Comparison of ENCODE assay signal across 16 cellular contexts in genomic region chr4:42640613-42641012, GRCh38. TPM values are rescaled to one million over a fixed set of nuclear protein-coding genes. Genes with fewer than 3 reads are reported as not detected.
DNase-seq lines count a peak whose midpoint lies in the region; ATAC-seq and TF ChIP-seq lines count a peak whose summit lies in the region.
"Had no signal": no experiment of that assay in that cellular context is flagged by ENCODE, and none has a peak within 500 bp of the region (broad histone marks: within the 10 kb centered on the region; RNA-seq: fewer than 3 reads in every experiment).

No MANE protein-coding gene starts in this region.

- no peak overlapping the region for H3K27ac ChIP-seq in CD8-positive, alpha-beta T cell (ENCODE audit: low read depth, low read length)
- H3K27ac ChIP-seq in angular gyrus (ENCODE audit: low read depth, low read length) = peak overlapping the region; percentile 58
- H3K27ac ChIP-seq: pancreas had no signal

- peak; percentile 34 for TF ChIP-seq POLR2A in GM19099 (IDR thresholded peaks at IDR 0.05; ENCODE audit: extremely low read depth, insufficient read length, low read depth)

- no peaks in the 10 kb centered on the region for H3K9me3 Mint-ChIP-seq in CD8-positive, alpha-beta T cell
- peaks cover 6% of the 10 kb centered on the region for H3K9me3 Mint-ChIP-seq in neural crest cell
- H3K9me3 Mint-ChIP-seq: activated CD4-positive, alpha-beta memory T cell treated with anti-CD3 and anti-CD28 coated beads for 36 hours; activated T-helper 2 cell treated with anti-CD3 and anti-CD28 coated beads, Interferon-gamma antibody, Interleukin-2, Interleukin-4, amounts not matched to agents 10 μg/mL and 5 μg/mL and 100 μg/mL, durations not matched to agents 14 hours and 24 hours and 36 hours had no signal

- no peaks in the 10 kb centered on the region for H3K27me3 Mint-ChIP-seq in CD8-positive, alpha-beta T cell (ENCODE audit: low read depth)
- H3K27me3 Mint-ChIP-seq in neural crest cell (ENCODE audit: low read depth) = no peaks in the 10 kb centered on the region
- H3K27me3 Mint-ChIP-seq: activated CD4-positive, alpha-beta memory T cell treated with anti-CD3 and anti-CD28 coated beads for 36 hours had no signal

- H3K36me3 ChIP-seq in CD8-positive, alpha-beta T cell (ENCODE audit: insufficient read depth, low read length) = no peaks in the 10 kb centered on the region
- H3K36me3 ChIP-seq: pancreas had no signal

- ATAC-seq in CD8-positive, alpha-beta T cell = no peak
- ATAC-seq: sciatic nerve had no signal

- H3K4me3 Mint-ChIP-seq in CD8-positive, alpha-beta T cell = no peak overlapping the region
- H3K4me3 Mint-ChIP-seq in neural crest cell = no peak overlapping the region
- H3K4me3 Mint-ChIP-seq: activated CD4-positive, alpha-beta memory T cell treated with anti-CD3 and anti-CD28 coated beads for 36 hours had no signal

- POLR2A ChIA-PET in CD8-positive, alpha-beta T cell (lab: Charles Lee) = interaction anchor here (1.4 to 1.8 kb wide), 2 partner anchors 12 to 16 kb away, joined by 5 read pairs; partner anchors contain the start of gene ATP8A1

- no peak overlapping the region for H3K4me3 ChIP-seq in CD8-positive, alpha-beta T cell (ENCODE audit: low read depth, low read length)
- H3K4me3 ChIP-seq: pancreas had no signal

- H3K9me3 ChIP-seq in CD8-positive, alpha-beta T cell (ENCODE audit: low read length) = no peaks in the 10 kb centered on the region
- H3K9me3 ChIP-seq: pancreas had no signal

- TF ChIP-seq CTCF in CD8-positive, alpha-beta T cell (IDR thresholded peaks at IDR 0.05) = no peak
- TF ChIP-seq CTCF in neural crest cell (conservative IDR thresholded peaks at IDR 0.05) = no peak

- intact Hi-C loops in CD8-positive, alpha-beta T cell (cut with DNase I, micrococcal nuclease) = loop anchor here in 1 of 2 experiments (1.0 kb wide), 1 partner anchor 8 kb away; no protein-coding TSS in a partner anchor

- no peak for DNase-seq in CD8-positive, alpha-beta T cell
- DNase-seq in neural crest cell (ENCODE audit: low read depth, low spot score) (no peak), NCI-H2196 treated with DMSO at 0.1 percent for 48 hours (lab: John Stamatoyannopoulos, UW; ENCODE audit: unreplicated experiment) (no peak), foreskin melanocyte (no peak)
- DNase-seq in stimulated activated CD4-positive, alpha-beta T cell treated with anti-CD3 and anti-CD28 coated beads, Interleukin-2, amount 100 ng/mL, for 48 hours = no peak
- DNase-seq: activated CD4-positive, alpha-beta memory T cell treated with anti-CD3 and anti-CD28 coated beads for 36 hours; amniotic stem cell; central memory CD4-positive, alpha-beta T cell; GDM1; NCI-H1417 treated with DMSO at 0.1 percent for 48 hours; pancreas; RPMI8226 had no signal

- peaks cover 94% of the 10 kb centered on the region for H3K4me1 ChIP-seq in CD8-positive, alpha-beta T cell (ENCODE audit: insufficient read depth, low read length)

- H3K4me1 Mint-ChIP-seq in CD8-positive, alpha-beta T cell (ENCODE audit: low read depth) = peaks cover 97% of the 10 kb centered on the region
- peaks cover 20% of the 10 kb centered on the region for H3K4me1 Mint-ChIP-seq in neural crest cell

- peak overlapping the region; percentile 69 for H3K27ac Mint-ChIP-seq in CD8-positive, alpha-beta T cell
- H3K27ac Mint-ChIP-seq in neural crest cell (ENCODE audit: unreplicated experiment) = peak overlapping the region; percentile 63
- H3K27ac Mint-ChIP-seq: activated CD4-positive, alpha-beta memory T cell treated with anti-CD3 and anti-CD28 coated beads for 36 hours; activated T-helper 2 cell treated with anti-CD3 and anti-CD28 coated beads, Interferon-gamma antibody, Interleukin-2, Interleukin-4, amounts not matched to agents 10 μg/mL and 5 μg/mL and 100 μg/mL, durations not matched to agents 14 hours and 24 hours and 36 hours had no signal

- CTCF ChIA-PET in CD8-positive, alpha-beta T cell (lab: Charles Lee) = no interaction called here

- H3K36me3 Mint-ChIP-seq in CD8-positive, alpha-beta T cell = no peaks in the 10 kb centered on the region
- no peaks in the 10 kb centered on the region for H3K36me3 Mint-ChIP-seq in neural crest cell (ENCODE audit: low read depth)

- H3K27me3 ChIP-seq in CD8-positive, alpha-beta T cell (ENCODE audit: insufficient read depth, low read length) = no peaks in the 10 kb centered on the region
- H3K27me3 ChIP-seq: pancreas had no signal

RNA-seq across cellular contexts. Expression of gene ATP8A1, which starts 16.3 kb away (rescaled TPM):
- total RNA-seq in CD8-positive, alpha-beta T cell = 100 to 1,000 TPM; 130 to 134 TPM
- 10.4 and 11.9 TPM in 2 replicates for total RNA-seq in neural crest cell

Comparison
In these comparisons a context has a peak if more than half of its experiments do, and no peak if none do; other contexts are left out.
1. RNA of gene ATP8A1, which starts 16.3 kb away (total RNA-seq): 130 to 134 TPM in CD8-positive, alpha-beta T cell; 10.4 to 11.9 TPM in neural crest cell; every median in the first group is over 10 times any median in the second.